Comparison of ENCODE assay signal across 14 cellular contexts in genomic region chr21:46316708-46317324, GRCh38. TPM values are rescaled to one million over a fixed set of nuclear protein-coding genes. Genes with fewer than 3 reads are reported as not detected.
DNase-seq lines count a peak whose midpoint lies in the region; ATAC-seq and TF ChIP-seq lines count a peak whose summit lies in the region.
"Had no signal": no experiment of that assay in that cellular context is flagged by ENCODE, and none has a peak within 500 bp of the region (broad histone marks: within the 10 kb centered on the region; RNA-seq: fewer than 3 reads in every experiment).

No MANE protein-coding gene starts in this region.

- DNase-seq in H7 = peak; percentile 56
- no peak for DNase-seq in IMR-90
- no peak for DNase-seq in colonic mucosa
- DNase-seq in UCSD-AML1 (lab: John Stamatoyannopoulos, UW; ENCODE audit: unreplicated experiment) = no peak
- DNase-seq in omental fat pad (ENCODE audit: low spot score) = no peak
- DNase-seq: BE2C; CD4-positive, alpha-beta memory T cell; COR-L47; DMS153; DMS79 treated with DMSO at 0.1 percent for 48 hours; GDM1 had no signal

- H3K27me3 ChIP-seq in H7 (ENCODE audit: control insufficient read depth, insufficient read depth, low read length) (no peaks in the 10 kb centered on the region), IMR-90 (ENCODE audit: control insufficient read depth, insufficient read depth, low read length) (no peaks in the 10 kb centered on the region), endocrine pancreas (ENCODE audit: control insufficient read depth, insufficient read depth, low read length) (no peaks in the 10 kb centered on the region), colonic mucosa (no peaks in the 10 kb centered on the region)
- H3K27me3 ChIP-seq: BE2C had no signal

- no peak overlapping the region for H4K5ac ChIP-seq in IMR-90 (ENCODE audit: low read depth, low read length)

- peaks cover 8% of the 10 kb centered on the region for H3K36me3 ChIP-seq in H7 (replicated peaks; ENCODE audit: control insufficient read depth, insufficient read depth, low read length)
- peaks cover 9% of the 10 kb centered on the region for H3K36me3 ChIP-seq in IMR-90 (ENCODE audit: control insufficient read depth, insufficient read depth, low read length)
- H3K36me3 ChIP-seq in endocrine pancreas (ENCODE audit: control insufficient read depth, insufficient read depth, low read length) = no peaks in the 10 kb centered on the region
- no peaks in the 10 kb centered on the region for H3K36me3 ChIP-seq in colonic mucosa

- H3K27ac ChIP-seq in IMR-90 (ENCODE audit: insufficient read depth, low read length) = no peak overlapping the region
- no peak overlapping the region for H3K27ac ChIP-seq in colonic mucosa
- H3K27ac ChIP-seq: A549, C4-2B had no signal

- peak overlapping the region; percentile 28 for H2AK9ac ChIP-seq in IMR-90 (replicated peaks; ENCODE audit: low read depth, low read length, poor library complexity)

- H3K9me3 ChIP-seq in IMR-90 (ENCODE audit: control insufficient read depth, insufficient read depth, low read length) (no peaks in the 10 kb centered on the region), endocrine pancreas (ENCODE audit: control insufficient read depth, low read length) (no peaks in the 10 kb centered on the region), colonic mucosa (no peaks in the 10 kb centered on the region)
- H3K9me3 ChIP-seq: A549, BE2C had no signal

- no peak overlapping the region for H2AK5ac ChIP-seq in IMR-90 (ENCODE audit: low read depth, low read length)

- H3K9ac ChIP-seq in IMR-90 (ENCODE audit: low read depth, low read length) (no peak overlapping the region), endocrine pancreas (ENCODE audit: control insufficient read depth, insufficient read depth, low read length) (peak overlapping the region; percentile 55), colonic mucosa (ENCODE audit: low read depth in 2 of 2, low read length in 2 of 2) (no peak overlapping the region)

- H2BK15ac ChIP-seq in IMR-90 (ENCODE audit: low read depth, low read length) = no peak overlapping the region

- TF ChIP-seq RAD21 in IMR-90 (IDR thresholded peaks at IDR 0.05; ENCODE audit: low read length) = no peak

- H2BK5ac ChIP-seq in IMR-90 (ENCODE audit: low read depth, low read length, poor library complexity, severe bottlenecking) = no peak overlapping the region

- BruUV-seq in IMR-90 (replicated peaks; lab: Mats Ljungman, UMichigan) = no TSS peak

- H3K4me3 ChIP-seq in H7 (ENCODE audit: insufficient read depth, low read depth, low read length) (no peak overlapping the region), IMR-90 (ENCODE audit: insufficient read depth, low read depth, low read length) (no peak overlapping the region), endocrine pancreas (ENCODE audit: control insufficient read depth, insufficient read depth, low read length) (peak overlapping the region; percentile 10), colonic mucosa (no peak overlapping the region)
- H3K4me3 ChIP-seq: A549 had no signal

- POLR2A ChIA-PET in IMR-90 (lab: Charles Lee; ENCODE audit: unreplicated experiment) = no interaction called here

- H4K20me1 ChIP-seq in IMR-90 (ENCODE audit: insufficient read depth, low read length) = peaks cover 7% of the 10 kb centered on the region

- peaks cover 4% of the 10 kb centered on the region for H3K4me1 ChIP-seq in IMR-90 (ENCODE audit: control insufficient read depth, insufficient read depth, low read length)
- H3K4me1 ChIP-seq in endocrine pancreas (ENCODE audit: control insufficient read depth, insufficient read depth, low read length) = peaks cover 6% of the 10 kb centered on the region
- no peaks in the 10 kb centered on the region for H3K4me1 ChIP-seq in colonic mucosa
- H3K4me1 ChIP-seq: BE2C had no signal

- WGBS in IMR-90 (ENCODE audit: extremely low coverage in 2 of 2, insufficient read length in 1 of 2), 2 experiments = 100% methylated on average over 6 of the region's 14 CpGs; no CpG with 5 or more reads in 1 of the 2 experiments

- H2BK120ac ChIP-seq in IMR-90 (ENCODE audit: low read depth, low read length) = no peak overlapping the region

- H3K56ac ChIP-seq in IMR-90 (ENCODE audit: extremely low read depth, insufficient read depth, low read length) = no peak overlapping the region

- no peak overlapping the region for H4K91ac ChIP-seq in IMR-90 (ENCODE audit: insufficient read depth, low read depth, low read length)

- CTCF ChIA-PET in IMR-90 (lab: Yijun Ruan, JAX) = no interaction called here

- no peak overlapping the region for H3K23ac ChIP-seq in IMR-90 (ENCODE audit: low read depth, low read length)

- TF ChIP-seq CTCF in IMR-90 (conservative IDR thresholded peaks at IDR 0.05; ENCODE audit: low read depth, low read length) (no peak), colonic mucosa (IDR thresholded peaks at IDR 0.05) (no peak), omental fat pad (IDR thresholded peaks at IDR 0.05) (no peak)

- peak overlapping the region; percentile 14 for H2AFZ ChIP-seq in IMR-90 (replicated peaks; ENCODE audit: low read length, poor library complexity)

- intact Hi-C loops in IMR-90 (cut with micrococcal nuclease) = no loop called here
- intact Hi-C loops in colonic mucosa (cut with DNase I) = no loop called here

- ATAC-seq in IMR-90 (ENCODE audit: low read depth) (no peak), omental fat pad (ENCODE audit: low FRiP score) (no peak)
- ATAC-seq: A549 had no signal

- dilution Hi-C loops in IMR-90 (cut with HindIII; ENCODE audit: low sequenced_read_pairs, unreplicated experiment) = no loop called here

- H4K8ac ChIP-seq in IMR-90 (ENCODE audit: low read depth in 2 of 2, low read length in 2 of 2) = no peak overlapping the region

- no peak overlapping the region for H2BK20ac ChIP-seq in IMR-90 (ENCODE audit: low read depth, low read length)

- TF ChIP-seq POLR2A in IMR-90 (IDR thresholded peaks at IDR 0.05; ENCODE audit: low read depth, low read length) = no peak

- H3K9me1 ChIP-seq in IMR-90 (ENCODE audit: insufficient read depth, low read length) = peaks cover 6% of the 10 kb centered on the region; the same call in 1 of the 2 replicates

- H3K79me1 ChIP-seq in IMR-90 (ENCODE audit: low read depth in 1 of 2, low read length in 2 of 2) = peaks cover 22 to 60% of the 10 kb centered on the region in 2 experiments

- H3K4ac ChIP-seq in IMR-90 (ENCODE audit: low read depth, low read length) = no peak overlapping the region

- in situ Hi-C loops in IMR-90 (cut with MboI; ENCODE audit: low sequenced_read_pairs) = no loop called here

- no peak overlapping the region for H3K18ac ChIP-seq in IMR-90 (ENCODE audit: low read depth, low read length)

- no peak overlapping the region for H3K4me2 ChIP-seq in IMR-90 (ENCODE audit: low read depth, low read length)
- H3K4me2 ChIP-seq: A549 had no signal

- no peak overlapping the region for H3K14ac ChIP-seq in IMR-90 (replicated peaks; ENCODE audit: low read depth, low read length)

TF ChIP-seq in IMR-90, 13 proteins besides CTCF, POLR2A, EP300 and RAD21 (continues in another document):
- TF ChIP-seq NFE2L2 (IDR thresholded peaks at IDR 0.05; ENCODE audit: low read depth, low read length) (no peak), RFX5 (IDR thresholded peaks at IDR 0.05; ENCODE audit: low read depth, low read length) (no peak), ELK1 (IDR thresholded peaks at IDR 0.05; ENCODE audit: borderline replicate concordance, low read depth, low read length) (no peak), CHD1 (IDR thresholded peaks at IDR 0.05; ENCODE audit: low read depth, low read length) (no peak), MXI1 (IDR thresholded peaks at IDR 0.05; ENCODE audit: borderline replicate concordance, low read depth, low read length) (no peak)

RNA-seq across cellular contexts. Expression of gene C21orf58, which starts 6.9 kb away (rescaled TPM):
- 16.8 and 26.4 TPM in 2 replicates for total RNA-seq in H7 (2014; rRNA removed; shearing (Covaris generic))
- 2.5 and 2.7 TPM in 2 replicates for total RNA-seq in IMR-90 (2012; rRNA removed)
- polyA plus RNA-seq in IMR-90 (2012; rRNA removed) = 5.3 and 6.2 TPM in 2 replicates
- 2.8 and 3.1 TPM in 2 replicates for polyA plus RNA-seq in IMR-90 (2012; cell fraction: cytosol; rRNA removed)
- 20.8 and 32.3 TPM in 2 replicates for polyA plus RNA-seq in IMR-90 (2012; cell fraction: nucleus; rRNA removed; ENCODE audit: low replicate concordance)
- 10 to 100 TPM in 1 of 2 donors, 1 to 10 TPM in 1; 5.5 to 25.7 TPM for total RNA-seq in colonic mucosa
- 1 to 10 TPM in 2 of 4 donors, under 1 TPM in 2; 0.44 to 2.4 (median 0.91) TPM for total RNA-seq in omental fat pad

RNA-seq across cellular contexts. Expression of gene PCNT, which starts 7.1 kb away (rescaled TPM):
- total RNA-seq in H7 (2014; rRNA removed; shearing (Covaris generic)) = 20.7 and 37.7 TPM in 2 replicates
- total RNA-seq in IMR-90 (2012; rRNA removed) (10.0 and 14.2 TPM in 2 replicates), colonic mucosa (10 to 100 TPM; 15.1 to 32.5 TPM), omental fat pad (10 to 100 TPM; 23.0 to 51.7 (median 24.4) TPM)
- 19.4 and 19.5 TPM in 2 replicates for polyA plus RNA-seq in IMR-90 (2012; rRNA removed)
- 7.2 and 7.8 TPM in 2 replicates for polyA plus RNA-seq in IMR-90 (2012; cell fraction: cytosol; rRNA removed)
- 49.9 and 70.7 TPM in 2 replicates for polyA plus RNA-seq in IMR-90 (2012; cell fraction: nucleus; rRNA removed; ENCODE audit: low replicate concordance)

RNA-seq across cellular contexts. Expression of gene YBEY, which starts 30.7 kb away (rescaled TPM):
- 28.0 and 35.0 TPM in 2 replicates for total RNA-seq in H7 (2014; rRNA removed; shearing (Covaris generic))
- total RNA-seq in IMR-90 (2012; rRNA removed) (5.9 and 7.8 TPM in 2 replicates), colonic mucosa (10 to 100 TPM in 1 of 2 donors, 1 to 10 TPM in 1; 8.0 to 12.4 TPM), omental fat pad (10 to 100 TPM in 1 of 4 donors, 1 to 10 TPM in 3; 5.4 to 12.7 (median 9.3) TPM)
- 22.1 and 26.2 TPM in 2 replicates for polyA plus RNA-seq in IMR-90 (2012; rRNA removed)
- polyA plus RNA-seq in IMR-90 (2012; cell fraction: cytosol; rRNA removed) = 8.8 and 10.5 TPM in 2 replicates
- 4.2 and 16.5 TPM in 2 replicates for polyA plus RNA-seq in IMR-90 (2012; cell fraction: nucleus; rRNA removed; ENCODE audit: low replicate concordance)

RNA-seq across cellular contexts. Expression of gene MCM3AP, which starts 31.4 kb away (rescaled TPM):
- total RNA-seq in H7 (2014; rRNA removed; shearing (Covaris generic)) = 84.8 and 112 TPM in 2 replicates
- total RNA-seq in IMR-90 (2012; rRNA removed) (63.1 and 67.5 TPM in 2 replicates), colonic mucosa (100 to 1,000 TPM in 1 of 2 donors, 10 to 100 TPM in 1; 68.4 to 112 TPM), omental fat pad (100 to 1,000 TPM in 1 of 4 donors, 10 to 100 TPM in 3; 63.8 to 129 (median 76.6) TPM)
- polyA plus RNA-seq in IMR-90 (2012; rRNA removed) = 40.3 and 46.5 TPM in 2 replicates
- 24.7 and 30.3 TPM in 2 replicates for polyA plus RNA-seq in IMR-90 (2012; cell fraction: cytosol; rRNA removed)
- 121 and 171 TPM in 2 replicates for polyA plus RNA-seq in IMR-90 (2012; cell fraction: nucleus; rRNA removed; ENCODE audit: low replicate concordance)
